In genomic region chr2:28687640-28688039, GRCh38 we compare ENCODE assay signal across 18 cellular contexts.
"Had no signal": no experiment of that assay in that cellular context is flagged by ENCODE, and none has a peak within 500 bp of the region (broad histone marks: within the 10 kb centered on the region; RNA-seq: fewer than 3 reads in every experiment).

No MANE protein-coding gene starts in this region.

- H3K36me3 ChIP-seq: gastroesophageal sphincter, heart right ventricle, thoracic aorta, upper lobe of right lung had no signal

- H3K27me3 ChIP-seq: gastroesophageal sphincter, heart right ventricle, upper lobe of right lung had no signal

- H3K9me3 ChIP-seq: gastroesophageal sphincter, heart right ventricle, thoracic aorta, upper lobe of right lung had no signal

- H3K27ac ChIP-seq: gastroesophageal sphincter, heart right ventricle, thoracic aorta, upper lobe of right lung had no signal

- ATAC-seq: activated CD8-positive, alpha-beta T cell treated with anti-CD3 and anti-CD28 coated beads, Interleukin-2, amount 10 ng/mL, durations not matched to agents 7 days and 5 days; gastroesophageal sphincter; heart right ventricle; left ventricle myocardium superior; sciatic nerve; stimulated activated memory B cell treated with anti-CD40 and anti-IgM and Interleukin-4, amounts not matched to agents 10 μg/mL and 1 μg/mL and 100 μg/mL, for 72 hours had no signal

- H3K4me3 ChIP-seq: gastroesophageal sphincter, heart right ventricle, smooth muscle cell, thoracic aorta, upper lobe of right lung had no signal

- DNase-seq: activated CD8-positive, alpha-beta T cell treated with anti-CD3 and anti-CD28 coated beads, Interleukin-2, amount 10 ng/mL, durations not matched to agents 7 days and 5 days; activated effector memory CD4-positive, alpha-beta T cell treated with Interleukin-2 at 50 U/mL for 16 hours; activated naive CD4-positive, alpha-beta T cell treated with anti-CD3 and anti-CD28 coated beads, Interleukin-2, amount 10 ng/mL, durations not matched to agents 7 days and 5 days; activated T-cell treated with anti-CD3 and anti-CD28 coated beads, Interleukin-2, amount 50 U/mL, for 24 hours; cerebellar nuclear complex; effector CD4-positive, alpha-beta T cell; heart right ventricle; immature natural killer cell; left ventricle myocardium superior; nephron progenitor cell; nucleus accumbens; stimulated activated CD4-positive, alpha-beta T cell treated with anti-CD3 and anti-CD28 coated beads, Interleukin-4, amount 100 ng/mL, for 24 hours; upper lobe of right lung had no signal
